In genomic region chr11:34356576-34356917, GRCh38 we compare ENCODE assay signal across 8 cellular contexts. TPM values are rescaled to one million over a fixed set of nuclear protein-coding genes. Genes with fewer than 3 reads are reported as not detected.
DNase-seq lines count a peak whose midpoint lies in the region; ATAC-seq, FAIRE-seq and TF ChIP-seq lines count a peak whose summit lies in the region.

No MANE protein-coding gene starts in this region.

- H3K4me1 ChIP-seq in upper lobe of right lung = peaks cover 30% of the 10 kb centered on the region

- H3K4me3 ChIP-seq in bronchial epithelial cell (ENCODE audit: low read depth, low read length) (peak overlapping the region; percentile 48), upper lobe of right lung (peak overlapping the region; percentile 64)

- TF ChIP-seq CTCF in bronchial epithelial cell (IDR thresholded peaks at IDR 0.05; ENCODE audit: insufficient read depth, low read length, severe bottlenecking) (no peak), upper lobe of right lung (IDR thresholded peaks at IDR 0.05) (no peak)

- no peaks in the 10 kb centered on the region for H3K27me3 ChIP-seq in bronchial epithelial cell (ENCODE audit: control insufficient read depth, insufficient read depth, low read length)
- H3K27me3 ChIP-seq in upper lobe of right lung = peaks cover 18% of the 10 kb centered on the region

- H3K4me3 Mint-ChIP-seq in memory B cell = peak overlapping the region; percentile 88

- H3K36me3 ChIP-seq in bronchial epithelial cell (ENCODE audit: control insufficient read depth, insufficient read depth, low read length) (no peaks in the 10 kb centered on the region), upper lobe of right lung (no peaks in the 10 kb centered on the region)

- intact Hi-C loops in upper lobe of right lung (cut with DNase I) = no loop called here

- H3K27ac ChIP-seq in upper lobe of right lung = no peak overlapping the region

- no peak for ATAC-seq in memory B cell (ENCODE audit: low read depth)
- ATAC-seq in upper lobe of right lung = no peak
- ATAC-seq in HG02970 (IDR thresholded peaks at IDR 0.05; ENCODE audit: low FRiP score, unreplicated experiment) = no peak

- DNase-seq in Daoy (ENCODE audit: low read depth) (peak; percentile 63), NCI-H774 (lab: John Stamatoyannopoulos, UW) (peak; percentile 23), bronchial epithelial cell (ENCODE audit: low read depth) (no peak), memory B cell (ENCODE audit: low spot score in 2 of 2) (peak in 1 of 2 donors; percentile 22), upper lobe of right lung (peak; percentile 67), SKM-1 (lab: John Stamatoyannopoulos, UW; ENCODE audit: unreplicated experiment) (no peak), NCI-H187 treated with DMSO at 0.1 percent for 48 hours (lab: John Stamatoyannopoulos, UW) (no peak)

- H3K36me3 Mint-ChIP-seq in memory B cell = no peaks in the 10 kb centered on the region

- peaks cover 19% of the 10 kb centered on the region for H3K27me3 Mint-ChIP-seq in memory B cell

- no peak for FAIRE-seq in bronchial epithelial cell (lab: Jason Lieb, UNC)

- no peaks in the 10 kb centered on the region for H3K9me3 Mint-ChIP-seq in memory B cell

- H3K27ac Mint-ChIP-seq in memory B cell = no peak overlapping the region

- H3K9me3 ChIP-seq in upper lobe of right lung = no peaks in the 10 kb centered on the region

- peaks cover 22% of the 10 kb centered on the region for H3K4me1 Mint-ChIP-seq in memory B cell

RNA-seq across cellular contexts. Expression of gene ABTB2, which starts 1.3 kb away (rescaled TPM):
- 9.3 and 11.4 TPM in 2 replicates for total RNA-seq in Daoy (2014; rRNA removed; shearing (Covaris generic))
- 0.53 and 2.2 TPM in 2 replicates for total RNA-seq in bronchial epithelial cell
- total RNA-seq in upper lobe of right lung = 3.2 TPM

Comparison
In these comparisons a context has a peak if more than half of its experiments do, and no peak if none do; other contexts are left out.
1. DNase-seq: peak in Daoy (single experiment), NCI-H774 (single experiment) and upper lobe of right lung (single experiment); none in bronchial epithelial cell (single experiment), SKM-1 (single experiment) and NCI-H187 treated with DMSO at 0.1 percent for 48 hours (single experiment).